30 cellular contexts compared by ENCODE assay signal in genomic region chr5:148512498-148512897, GRCh38.
"Had no signal": no experiment of that assay in that cellular context is flagged by ENCODE, and none has a peak within 500 bp of the region (broad histone marks: within the 10 kb centered on the region; RNA-seq: fewer than 3 reads in every experiment).

No MANE protein-coding gene starts in this region.

- H3K27ac ChIP-seq: adrenal gland, ascending aorta, body of pancreas, brain microvascular endothelial cell, breast epithelium, cardiac muscle cell had no signal

- H3K4me3 ChIP-seq: adrenal gland, ascending aorta, body of pancreas, breast epithelium, cardiac muscle cell had no signal

- H3K27me3 ChIP-seq: adrenal gland, ascending aorta, body of pancreas, brain microvascular endothelial cell, breast epithelium, cardiac muscle cell had no signal

- H3K4me1 ChIP-seq: adrenal gland, ascending aorta, body of pancreas, breast epithelium had no signal

- H3K9me3 ChIP-seq: ascending aorta, body of pancreas, breast epithelium had no signal

- H3K36me3 ChIP-seq: adrenal gland, ascending aorta, brain microvascular endothelial cell, breast epithelium, cardiac muscle cell had no signal

- DNase-seq: activated effector memory CD4-positive, alpha-beta T cell treated with anti-CD3 and anti-CD28 coated beads, Interleukin-2, amount 50 U/mL, for 16 hours; activated effector memory CD4-positive, alpha-beta T cell treated with Interleukin-2 at 50 U/mL for 16 hours; activated gamma-delta T cell; activated gamma-delta T cell treated with Interleukin-2 at 50 U/mL for 16 hours; activated naive CD4-positive, alpha-beta T cell; activated naive CD4-positive, alpha-beta T cell treated with anti-CD3 and anti-CD28 coated beads for 36 hours; activated naive CD4-positive, alpha-beta T cell treated with anti-CD3 and anti-CD28 coated beads, Interleukin-2, amount 10 ng/mL, durations not matched to agents 7 days and 5 days; activated naive CD4-positive, alpha-beta T cell treated with anti-CD3 and anti-CD28 coated beads, Interleukin-2, amount 50 U/mL, for 16 hours; activated naive CD4-positive, alpha-beta T cell treated with Interleukin-2 at 50 U/mL for 16 hours; activated naive CD8-positive, alpha-beta T cell treated with anti-CD3 and anti-CD28 coated beads for 36 hours; activated naive CD8-positive, alpha-beta T cell treated with anti-CD3 and anti-CD28 coated beads, Interleukin-2, amount 10 ng/mL, durations not matched to agents 7 days and 5 days; activated naive CD8-positive, alpha-beta T cell treated with anti-CD3 and anti-CD28 coated beads, Interleukin-2, amount 50 U/mL, for 24 hours; activated T-cell treated with anti-CD3 and anti-CD28 coated beads, Interleukin-2, amount 50 U/mL, for 24 hours; activated T-cell treated with anti-CD3 and anti-CD28 coated beads, Interleukin-2, amount 50 U/mL, for 4 hours; activated T-cell treated with anti-CD3 and anti-CD28 coated beads, Interleukin-2, amount 50 U/mL, for 48 hours; activated T-cell treated with anti-CD3 and anti-CD28 coated beads, Interleukin-2, amount 50 U/mL, for 72 hours; adrenal gland; amniotic stem cell; amygdala; aorta; body of pancreas; brain microvascular endothelial cell; caudate nucleus; central memory CD4-positive, alpha-beta T cell; cerebellar nuclear complex had no signal

- ATAC-seq: activated naive CD4-positive, alpha-beta T cell treated with anti-CD3 and anti-CD28 coated beads, Interleukin-2, amount 50 U/mL, for 72 hours; activated naive CD8-positive, alpha-beta T cell treated with anti-CD3 and anti-CD28 coated beads, Interleukin-2, amount 50 U/mL, for 24 hours; activated T-cell treated with anti-CD3 and anti-CD28 coated beads, Interleukin-2, amount 50 U/mL, for 4 hours; activated T-cell treated with anti-CD3 and anti-CD28 coated beads, Interleukin-2, amount 50 U/mL, for 72 hours; activated T-helper 17 cell treated with anti-CD3 and anti-CD28 coated beads, Interleukin-2, amount 50 U/mL, for 72 hours; body of pancreas had no signal
